Comparison of ENCODE assay signal across 10 cellular contexts in the genomic region with DNA sequence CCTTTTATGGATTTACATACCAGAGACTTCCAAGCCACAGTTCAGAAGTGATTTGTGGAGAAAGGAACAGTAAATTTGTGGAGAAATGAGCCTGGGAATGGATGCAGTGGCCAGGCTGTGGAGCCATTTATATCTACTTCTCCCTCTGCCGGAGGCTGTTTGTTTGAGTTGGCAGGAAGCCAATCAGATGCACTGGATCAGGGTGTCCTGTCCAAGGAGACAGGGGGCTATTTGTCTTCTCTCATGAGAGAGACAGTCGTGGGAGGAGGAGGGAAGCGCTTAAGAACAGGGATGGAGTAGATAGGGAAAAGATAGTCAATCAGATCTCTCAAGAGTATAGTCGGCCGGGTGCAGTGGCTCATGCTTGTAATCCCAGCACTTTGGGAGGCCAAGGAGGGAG. TPM values are rescaled to one million over a fixed set of nuclear protein-coding genes. Genes with fewer than 3 reads are reported as not detected.
DNase-seq lines count a peak whose midpoint lies in the region; ATAC-seq and TF ChIP-seq lines count a peak whose summit lies in the region.
"Had no signal": no experiment of that assay in that cellular context is flagged by ENCODE, and none has a peak within 500 bp of the region (broad histone marks: within the 10 kb centered on the region; RNA-seq: fewer than 3 reads in every experiment).

No MANE protein-coding gene starts in this region.

- H3K18ac ChIP-seq in trophoblast cell (ENCODE audit: low read length) = no peak overlapping the region

- H3K79me2 ChIP-seq in trophoblast cell (ENCODE audit: control insufficient read depth, insufficient read depth, low read length, poor library complexity) = no peaks in the 10 kb centered on the region

- TF ChIP-seq CTCF in astrocyte of the spinal cord (IDR thresholded peaks at IDR 0.05; ENCODE audit: low read depth, low read length) (no peak), lower lobe of right lung (IDR thresholded peaks at IDR 0.05) (peak; percentile 9), spleen (IDR thresholded peaks at IDR 0.05 in 8 of 11, conservative IDR thresholded peaks at IDR 0.05 in 3 of 11) (no peak)
- TF ChIP-seq CTCF in CD8-positive, alpha-beta T cell (IDR thresholded peaks at IDR 0.05) = no peak

- H4K91ac ChIP-seq in trophoblast cell (ENCODE audit: low read depth, low read length) = no peak overlapping the region

- no peaks in the 10 kb centered on the region for H3K36me3 ChIP-seq in lower lobe of right lung
- H3K36me3 ChIP-seq in effector memory CD4-positive, alpha-beta T cell (ENCODE audit: control insufficient read depth, insufficient read depth, low read length) = no peaks in the 10 kb centered on the region
- no peaks in the 10 kb centered on the region for H3K36me3 ChIP-seq in CD8-positive, alpha-beta T cell (ENCODE audit: insufficient read depth, low read length)
- H3K36me3 ChIP-seq in trophoblast cell (ENCODE audit: control insufficient read depth in 1 of 2, insufficient read depth in 2 of 2, low read length in 2 of 2) = no peaks in the 10 kb centered on the region
- no peaks in the 10 kb centered on the region for H3K36me3 ChIP-seq in spleen
- H3K36me3 ChIP-seq: BLaER1 treated with 17β-estradiol and CSF1 and Interleukin-3, amounts not matched to agents 10 nM and 100 nM had no signal

- peaks cover 16% of the 10 kb centered on the region for H3K27me3 ChIP-seq in lower lobe of right lung (ENCODE audit: low read depth)
- H3K27me3 ChIP-seq in effector memory CD4-positive, alpha-beta T cell (replicated peaks; ENCODE audit: control insufficient read depth, insufficient read depth, low read length, poor library complexity, severe bottlenecking) = peaks cover 4% of the 10 kb centered on the region
- no peaks in the 10 kb centered on the region for H3K27me3 ChIP-seq in CD8-positive, alpha-beta T cell (ENCODE audit: insufficient read depth, low read length)
- H3K27me3 ChIP-seq in trophoblast cell (ENCODE audit: insufficient read depth, low read length) = no peaks in the 10 kb centered on the region
- H3K27me3 ChIP-seq in spleen (replicated peaks in 1 of 7) = peaks cover 0 to 72% (median 0%) of the 10 kb centered on the region in 7 donors

- H2BK120ac ChIP-seq in trophoblast cell (ENCODE audit: insufficient read depth, low read length, poor library complexity) = no peak overlapping the region

- peak; percentile 94 for DNase-seq in A172 (ENCODE audit: low spot score)
- peak; percentile 69 to 77 for DNase-seq in NCI-H187 (lab: John Stamatoyannopoulos, UW)
- peak; percentile 24 for DNase-seq in astrocyte of the spinal cord (ENCODE audit: low read depth, low spot score)
- no peak for DNase-seq in lower lobe of right lung
- DNase-seq in effector memory CD4-positive, alpha-beta T cell = no peak
- no peak for DNase-seq in CD8-positive, alpha-beta T cell
- DNase-seq in trophoblast cell = no peak
- DNase-seq in spleen = no peak

- no peaks in the 10 kb centered on the region for H3K36me3 Mint-ChIP-seq in CD8-positive, alpha-beta T cell

- H3K27ac Mint-ChIP-seq in CD8-positive, alpha-beta T cell = no peak overlapping the region

- H3K27ac ChIP-seq in lower lobe of right lung (peak overlapping the region; percentile 46), trophoblast cell (ENCODE audit: low read depth, low read length) (no peak overlapping the region), spleen (peak overlapping the region in 3 of 8 donors; percentile 28 to 37 (median 33))
- no peak overlapping the region for H3K27ac ChIP-seq in effector memory CD4-positive, alpha-beta T cell (ENCODE audit: insufficient read depth, low read length, poor library complexity, severe bottlenecking)
- no peak overlapping the region for H3K27ac ChIP-seq in CD8-positive, alpha-beta T cell (ENCODE audit: low read depth, low read length)
- H3K27ac ChIP-seq: BLaER1 treated with 17β-estradiol and CSF1 and Interleukin-3, amounts not matched to agents 10 nM and 100 nM had no signal

- H3K4me1 ChIP-seq in lower lobe of right lung = peaks cover 15% of the 10 kb centered on the region
- H3K4me1 ChIP-seq in effector memory CD4-positive, alpha-beta T cell (ENCODE audit: control insufficient read depth, insufficient read depth, low read length, poor library complexity, severe bottlenecking) = no peaks in the 10 kb centered on the region
- no peaks in the 10 kb centered on the region for H3K4me1 ChIP-seq in CD8-positive, alpha-beta T cell (ENCODE audit: insufficient read depth, low read length)
- no peaks in the 10 kb centered on the region for H3K4me1 ChIP-seq in trophoblast cell (ENCODE audit: control insufficient read depth in 1 of 2, insufficient read depth in 2 of 2, low read length in 2 of 2)
- no peaks in the 10 kb centered on the region for H3K4me1 ChIP-seq in spleen

- no peak overlapping the region for H2AK5ac ChIP-seq in trophoblast cell (ENCODE audit: low read length)

- H2BK12ac ChIP-seq in trophoblast cell (ENCODE audit: low read length) = no peak overlapping the region

- TF ChIP-seq POLR2A in spleen (IDR thresholded peaks at IDR 0.05) = no peak

- H3K9ac ChIP-seq in trophoblast cell (ENCODE audit: low read length) = no peak overlapping the region
- H3K9ac ChIP-seq: BLaER1 treated with 17β-estradiol and CSF1 and Interleukin-3, amounts not matched to agents 10 nM and 100 nM had no signal

- H3K4me3 Mint-ChIP-seq in CD8-positive, alpha-beta T cell = no peak overlapping the region

- intact Hi-C loops in lower lobe of right lung (cut with DNase I) = no loop called here
- intact Hi-C loops in CD8-positive, alpha-beta T cell (cut with DNase I, micrococcal nuclease) = no loop called here
- intact Hi-C loops in spleen (cut with DNase I; ENCODE audit: low total_unique reads) = no loop called here

- H3K79me1 ChIP-seq in trophoblast cell (ENCODE audit: low read length) = no peaks in the 10 kb centered on the region

- H3K27me3 Mint-ChIP-seq in CD8-positive, alpha-beta T cell (ENCODE audit: low read depth) = peaks cover 44% of the 10 kb centered on the region

- no peak overlapping the region for H4K12ac ChIP-seq in trophoblast cell (ENCODE audit: low read depth, low read length)

- H3K4ac ChIP-seq in trophoblast cell (ENCODE audit: low read depth, low read length) = no peak overlapping the region

- H3K9me3 ChIP-seq in lower lobe of right lung (no peaks in the 10 kb centered on the region), trophoblast cell (ENCODE audit: insufficient read depth, low read depth, low read length) (no peaks in the 10 kb centered on the region), spleen (no peaks in the 10 kb centered on the region)
- no peaks in the 10 kb centered on the region for H3K9me3 ChIP-seq in effector memory CD4-positive, alpha-beta T cell (ENCODE audit: control insufficient read depth, low read length)
- no peaks in the 10 kb centered on the region for H3K9me3 ChIP-seq in CD8-positive, alpha-beta T cell (ENCODE audit: low read length)
- H3K9me3 ChIP-seq: BLaER1 treated with 17β-estradiol and CSF1 and Interleukin-3, amounts not matched to agents 10 nM and 100 nM had no signal

- ATAC-seq in lower lobe of right lung = peak in 1 of 2 donors; percentile 32
- ATAC-seq in CD8-positive, alpha-beta T cell = no peak
- ATAC-seq: esophagus mucosa had no signal

- no peak overlapping the region for H2AFZ ChIP-seq in trophoblast cell (ENCODE audit: insufficient read depth, low read length, poor library complexity)

- in situ Hi-C loops in astrocyte of the spinal cord (cut with HindIII; ENCODE audit: low sequenced_read_pairs) = no loop called here

- no CpG with 5 or more reads among the region's 5 CpGs for WGBS in trophoblast cell (ENCODE audit: extremely low coverage, insufficient coverage, insufficient read length)
- 19 to 31% (median 20%) methylated on average over 5 of the region's 5 CpGs for WGBS in spleen, 5 donors

- H3K4me2 ChIP-seq in trophoblast cell (ENCODE audit: low read length) = no peak overlapping the region
- H3K4me2 ChIP-seq: BLaER1 treated with 17β-estradiol and CSF1 and Interleukin-3, amounts not matched to agents 10 nM and 100 nM had no signal

- H4K8ac ChIP-seq in trophoblast cell (ENCODE audit: low read depth, low read length) = no peak overlapping the region

- POLR2A ChIA-PET in CD8-positive, alpha-beta T cell (lab: Charles Lee) = no interaction called here

- H3K9me3 Mint-ChIP-seq in CD8-positive, alpha-beta T cell = no peaks in the 10 kb centered on the region

- H3K4me1 Mint-ChIP-seq in CD8-positive, alpha-beta T cell (ENCODE audit: low read depth) = no peaks in the 10 kb centered on the region

- CTCF ChIA-PET in CD8-positive, alpha-beta T cell (lab: Charles Lee) = interaction anchor here (0.6 to 2.0 kb wide), 2 partner anchors 11 to 110 kb away, joined by 3 to 9 read pairs; no protein-coding TSS in a partner anchor

- no peak overlapping the region for H2BK5ac ChIP-seq in trophoblast cell (ENCODE audit: low read depth, low read length, poor library complexity)

- H3K14ac ChIP-seq in trophoblast cell (ENCODE audit: low read length) = no peak overlapping the region

- H3K23ac ChIP-seq in trophoblast cell (ENCODE audit: low read length) = no peak overlapping the region

- H3K4me3 ChIP-seq in astrocyte of the spinal cord (ENCODE audit: low read depth, low read length) (no peak overlapping the region), lower lobe of right lung (no peak overlapping the region), trophoblast cell (ENCODE audit: low read depth, low read length) (no peak overlapping the region), spleen (no peak overlapping the region)
- H3K4me3 ChIP-seq in effector memory CD4-positive, alpha-beta T cell (ENCODE audit: insufficient read depth, low read depth, low read length, poor library complexity, severe bottlenecking) = no peak overlapping the region
- no peak overlapping the region for H3K4me3 ChIP-seq in CD8-positive, alpha-beta T cell (ENCODE audit: low read depth, low read length)
- H3K4me3 ChIP-seq: BLaER1 treated with 17β-estradiol and CSF1 and Interleukin-3, amounts not matched to agents 10 nM and 100 nM had no signal

RNA-seq across cellular contexts. Expression of a gene that starts 2.8 kb away (rescaled TPM):
- total RNA-seq in A172 (2014; rRNA removed; shearing (Covaris generic)) = 0.26 TPM in 1 of 2 replicates, not detected in the other
- total RNA-seq in lower lobe of right lung (0.21 TPM), spleen (1 to 10 TPM in 1 of 7 donors, under 1 TPM in 2, not detected in 4; 0.20 to 1.1 (median 0.46) TPM)
- under 1 TPM; 0.24 to 0.39 TPM for total RNA-seq in CD8-positive, alpha-beta T cell
- 0.06 TPM in 1 of 2 replicates, not detected in the other for polyA plus RNA-seq in trophoblast cell (2013)
- under 1 TPM; 0.22 to 0.80 (median 0.27) TPM for polyA plus RNA-seq in spleen
- total RNA-seq: esophagus mucosa had no signal

RNA-seq across cellular contexts. Expression of a gene that starts 15.2 kb away (rescaled TPM):
- total RNA-seq in A172 (2014; rRNA removed; shearing (Covaris generic)) = 53.1 and 54.1 TPM in 2 replicates
- total RNA-seq in lower lobe of right lung = 17.9 TPM
- total RNA-seq in CD8-positive, alpha-beta T cell = 10 to 100 TPM; 46.4 to 46.7 TPM
- 16.5 and 16.8 TPM in 2 replicates for polyA plus RNA-seq in trophoblast cell (2013)
- 10 to 100 TPM; 14.9 to 49.6 (median 26.2) TPM for total RNA-seq in spleen
- polyA plus RNA-seq in spleen = 10 to 100 TPM; 12.3 to 25.4 (median 13.8) TPM

RNA-seq across cellular contexts. Expression of a gene that starts 24.9 kb away (rescaled TPM):
- 174 and 204 TPM in 2 replicates for total RNA-seq in A172 (2014; rRNA removed; shearing (Covaris generic))
- 62.2 TPM for total RNA-seq in lower lobe of right lung
- 10 to 100 TPM; 18.4 TPM for total RNA-seq in CD8-positive, alpha-beta T cell
- 46.9 and 47.2 TPM in 2 replicates for polyA plus RNA-seq in trophoblast cell (2013)
- 10 to 100 TPM; 34.7 to 50.5 (median 48.3) TPM for total RNA-seq in spleen
- polyA plus RNA-seq in spleen = 10 to 100 TPM; 48.1 to 74.7 (median 54.8) TPM

RNA-seq across cellular contexts. Expression of a gene that starts 25.5 kb away (rescaled TPM):
- not detected in 2 replicates for total RNA-seq in A172 (2014; rRNA removed; shearing (Covaris generic))
- total RNA-seq in lower lobe of right lung (not detected), spleen (not detected)
- total RNA-seq in CD8-positive, alpha-beta T cell = not detected
- 2.4 and 3.1 TPM in 2 replicates for polyA plus RNA-seq in trophoblast cell (2013)
- under 1 TPM in 2 of 3 donors, not detected in 1; 0.10 to 0.11 TPM for polyA plus RNA-seq in spleen
- total RNA-seq: esophagus mucosa had no signal

RNA-seq across cellular contexts. Expression of a gene that starts 36.9 kb away (rescaled TPM):
- total RNA-seq in A172 (2014; rRNA removed; shearing (Covaris generic)) = not detected in 2 replicates
- total RNA-seq in lower lobe of right lung (not detected), spleen (1 to 10 TPM; 2.3 to 6.4 (median 4.3) TPM)
- total RNA-seq in CD8-positive, alpha-beta T cell = 10 to 100 TPM; 21.3 to 21.5 TPM
- not detected in 2 replicates for polyA plus RNA-seq in trophoblast cell (2013)
- 1 to 10 TPM; 2.7 to 5.0 (median 2.8) TPM for polyA plus RNA-seq in spleen
- total RNA-seq: esophagus mucosa had no signal

Comparison
In these comparisons a context has a peak if more than half of its experiments do, and no peak if none do; other contexts are left out.
1. DNase-seq: peak in A172 (single experiment), NCI-H187 (2 of 2) and astrocyte of the spinal cord (single experiment); none in lower lobe of right lung (single experiment), effector memory CD4-positive, alpha-beta T cell (0 of 3), CD8-positive, alpha-beta T cell (0 of 7), trophoblast cell (0 of 2) and spleen (single experiment).